Comparison of ENCODE assay signal across 29 cellular contexts in the genomic region with DNA sequence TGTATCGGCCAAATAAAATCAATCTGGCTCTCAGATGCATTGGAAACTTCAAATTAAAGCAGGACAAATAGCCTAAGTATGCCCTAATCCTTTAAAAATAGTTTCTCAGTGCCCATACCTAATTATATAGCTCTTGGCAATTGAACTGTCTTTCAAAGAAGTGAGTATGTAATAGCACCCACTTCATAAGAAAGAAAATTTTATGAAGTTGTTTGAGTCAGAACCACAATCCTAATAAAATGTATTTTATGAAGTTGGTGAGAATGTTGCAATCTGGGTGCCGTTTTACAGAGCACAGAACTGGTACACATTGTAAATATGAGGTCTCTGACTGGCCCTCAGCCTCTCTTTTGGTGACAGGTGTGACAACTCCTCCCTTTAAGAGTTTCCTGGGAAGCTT. TPM values are rescaled to one million over a fixed set of nuclear protein-coding genes. Genes with fewer than 3 reads are reported as not detected.
"Had no signal": no experiment of that assay in that cellular context is flagged by ENCODE, and none has a peak within 500 bp of the region (broad histone marks: within the 10 kb centered on the region; RNA-seq: fewer than 3 reads in every experiment).

No MANE protein-coding gene starts in this region.

- H3K36me3 ChIP-seq: breast epithelium, heart left ventricle, ovary, right lobe of liver, uterus had no signal

- ATAC-seq: esophagus mucosa; heart left ventricle; stimulated activated effector memory CD8-positive, alpha-beta T cell treated with anti-CD3 and anti-CD28 coated beads, Interleukin-12 subunit alpha, Interleukin-12 subunit beta, amount 100 ng/mL, for 72 hours; stimulated activated naive CD8-positive, alpha-beta T cell treated with anti-CD3 and anti-CD28 coated beads, Interleukin-15, amount 100 ng/mL, for 72 hours had no signal

- H3K27me3 Mint-ChIP-seq: progenitor cell of endocrine pancreas had no signal

- H3K27ac Mint-ChIP-seq: activated CD4-positive, alpha-beta memory T cell treated with anti-CD3 and anti-CD28 coated beads, Interleukin-2, amount 10 ng/mL, durations not matched to agents 7 days and 5 days; activated CD4-positive, alpha-beta T cell treated with anti-CD3 and anti-CD28 coated beads, Interleukin-2, amount 10 ng/mL, durations not matched to agents 7 days and 5 days; activated naive CD4-positive, alpha-beta T cell treated with anti-CD3 and anti-CD28 coated beads, Interleukin-2, amount 50 U/mL, for 24 hours; activated T-helper 2 cell treated with anti-CD3 and anti-CD28 coated beads, Interferon-gamma antibody, Interleukin-2, Interleukin-4, amounts not matched to agents 10 μg/mL and 5 μg/mL and 100 μg/mL, durations not matched to agents 14 hours and 24 hours and 36 hours; dendritic cell treated with granulocyte-macrophage colony-stimulating factor and Interleukin-4, amounts not matched to agents 40 ng/mL and 50 ng/mL, for 4 days; endodermal cell; immature natural killer cell; mesothelial cell of epicardium; naive thymus-derived CD4-positive, alpha-beta T cell; progenitor cell of endocrine pancreas; stimulated activated effector memory CD8-positive, alpha-beta T cell treated with anti-CD3 and anti-CD28 coated beads, Interleukin-12 subunit alpha, Interleukin-12 subunit beta, amount 100 ng/mL, for 72 hours; stimulated activated naive CD8-positive, alpha-beta T cell treated with anti-CD3 and anti-CD28 coated beads, Interleukin-15, amount 100 ng/mL, for 72 hours; T-helper 2 cell treated with Interferon-gamma antibody and Interleukin-4, amounts not matched to agents 5 μg/mL and 100 μg/mL, for 36 hours; type B pancreatic cell had no signal

- H3K9me3 ChIP-seq: ovary, right lobe of liver had no signal

- H3K4me3 Mint-ChIP-seq: activated CD4-positive, alpha-beta memory T cell treated with anti-CD3 and anti-CD28 coated beads, Interleukin-2, amount 10 ng/mL, durations not matched to agents 7 days and 5 days; activated CD4-positive, alpha-beta T cell treated with anti-CD3 and anti-CD28 coated beads, Interleukin-2, amount 10 ng/mL, durations not matched to agents 7 days and 5 days; activated naive CD4-positive, alpha-beta T cell treated with anti-CD3 and anti-CD28 coated beads, Interleukin-2, amount 50 U/mL, for 24 hours; dendritic cell treated with granulocyte-macrophage colony-stimulating factor and Interleukin-4, amounts not matched to agents 40 ng/mL and 50 ng/mL, for 4 days; endodermal cell; immature natural killer cell; mesothelial cell of epicardium; naive thymus-derived CD4-positive, alpha-beta T cell; stimulated activated effector memory CD8-positive, alpha-beta T cell treated with anti-CD3 and anti-CD28 coated beads, Interleukin-12 subunit alpha, Interleukin-12 subunit beta, amount 100 ng/mL, for 72 hours; stimulated activated naive CD8-positive, alpha-beta T cell treated with anti-CD3 and anti-CD28 coated beads, Interleukin-15, amount 100 ng/mL, for 72 hours; T-helper 2 cell treated with Interferon-gamma antibody and Interleukin-4, amounts not matched to agents 5 μg/mL and 100 μg/mL, for 36 hours; type B pancreatic cell had no signal

- H3K27me3 ChIP-seq: breast epithelium, heart left ventricle, ovary, right lobe of liver, uterus had no signal

- H3K4me3 ChIP-seq: breast epithelium, heart left ventricle, ovary, right lobe of liver, skin epidermis, uterus had no signal

- H3K4me1 Mint-ChIP-seq: activated CD4-positive, alpha-beta memory T cell treated with anti-CD3 and anti-CD28 coated beads, Interleukin-2, amount 10 ng/mL, durations not matched to agents 7 days and 5 days; activated CD4-positive, alpha-beta T cell treated with anti-CD3 and anti-CD28 coated beads, Interleukin-2, amount 10 ng/mL, durations not matched to agents 7 days and 5 days; activated naive CD4-positive, alpha-beta T cell treated with anti-CD3 and anti-CD28 coated beads, Interleukin-2, amount 50 U/mL, for 24 hours; immature natural killer cell; mesothelial cell of epicardium; naive thymus-derived CD4-positive, alpha-beta T cell; stimulated activated effector memory CD8-positive, alpha-beta T cell treated with anti-CD3 and anti-CD28 coated beads, Interleukin-12 subunit alpha, Interleukin-12 subunit beta, amount 100 ng/mL, for 72 hours; stimulated activated naive CD8-positive, alpha-beta T cell treated with anti-CD3 and anti-CD28 coated beads, Interleukin-15, amount 100 ng/mL, for 72 hours had no signal

- H3K4me1 ChIP-seq: breast epithelium, heart left ventricle, right lobe of liver, uterus had no signal

- H3K36me3 Mint-ChIP-seq: activated naive CD4-positive, alpha-beta T cell treated with anti-CD3 and anti-CD28 coated beads, Interleukin-2, amount 50 U/mL, for 24 hours; immature natural killer cell; mesothelial cell of epicardium; stimulated activated effector memory CD8-positive, alpha-beta T cell treated with anti-CD3 and anti-CD28 coated beads, Interleukin-12 subunit alpha, Interleukin-12 subunit beta, amount 100 ng/mL, for 72 hours; type B pancreatic cell had no signal

- H3K27ac ChIP-seq: breast epithelium, heart left ventricle, ovary, right lobe of liver, skin epidermis, uterus had no signal

- FAIRE-seq: kidney had no signal

- DNase-seq: activated CD4-positive, alpha-beta memory T cell treated with anti-CD3 and anti-CD28 coated beads, Interleukin-2, amount 10 ng/mL, durations not matched to agents 7 days and 5 days; activated CD4-positive, alpha-beta T cell treated with anti-CD3 and anti-CD28 coated beads for 1 hour; activated CD4-positive, alpha-beta T cell treated with anti-CD3 and anti-CD28 coated beads, Interleukin-2, amount 10 ng/mL, durations not matched to agents 7 days and 5 days; activated CD8-positive, alpha-beta memory T cell treated with anti-CD3 and anti-CD28 coated beads, Interleukin-2, amount 50 U/mL, for 48 hours; activated T-cell treated with anti-CD3 and anti-CD28 coated beads, Interleukin-2, amount 50 U/mL, for 48 hours; central memory CD4-positive, alpha-beta T cell; endodermal cell; foreskin fibroblast; immature natural killer cell; kidney; naive thymus-derived CD4-positive, alpha-beta T cell; ovary; right lobe of liver; stimulated activated CD4-positive, alpha-beta T cell treated with anti-CD3 and anti-CD28 coated beads, Interleukin-12 subunit alpha, Interleukin-12 subunit beta, amount 100 ng/mL, for 4 hours; stimulated activated CD4-positive, alpha-beta T cell treated with anti-CD3 and anti-CD28 coated beads, Interleukin-4, amount 100 ng/mL, for 24 hours; stimulated activated naive CD8-positive, alpha-beta T cell treated with anti-CD3 and anti-CD28 coated beads, Interleukin-15, amount 100 ng/mL, for 72 hours; uterus had no signal

- H3K9me3 Mint-ChIP-seq: activated CD4-positive, alpha-beta memory T cell treated with anti-CD3 and anti-CD28 coated beads, Interleukin-2, amount 10 ng/mL, durations not matched to agents 7 days and 5 days; type B pancreatic cell had no signal

RNA-seq across cellular contexts. Expression of a gene that starts 45.4 kb away (rescaled TPM):
- polyA plus RNA-seq: naive thymus-derived CD4-positive, alpha-beta T cell had no signal
